Comparison of ENCODE assay signal across 18 cellular contexts in genomic region chr2:194343167-194343566, GRCh38.
DNase-seq lines count a peak whose midpoint lies in the region; ATAC-seq and TF ChIP-seq lines count a peak whose summit lies in the region.
"Had no signal": no experiment of that assay in that cellular context is flagged by ENCODE, and none has a peak within 500 bp of the region (broad histone marks: within the 10 kb centered on the region; RNA-seq: fewer than 3 reads in every experiment).

No MANE protein-coding gene starts in this region.

- ATAC-seq in HG03565 (IDR thresholded peaks at IDR 0.05; ENCODE audit: unreplicated experiment): no peak
- ATAC-seq: HCT116, K562, Panc1 had no signal

- H3K36me3 ChIP-seq in smooth muscle cell (ENCODE audit: low read depth): no peaks in the 10 kb centered on the region
- H3K36me3 ChIP-seq in OCI-LY7 (ENCODE audit: insufficient read depth, low read length): no peaks in the 10 kb centered on the region

- no peak overlapping the region for H3K4me2 ChIP-seq in smooth muscle cell
- H3K4me2 ChIP-seq in OCI-LY7 (ENCODE audit: low read length): no peak overlapping the region

- H3K9me3 ChIP-seq in smooth muscle cell (replicated peaks; ENCODE audit: low read depth) (no peaks in the 10 kb centered on the region), OCI-LY7 (ENCODE audit: low read length) (no peaks in the 10 kb centered on the region)

- H3K79me2 ChIP-seq in smooth muscle cell (ENCODE audit: low read depth) (no peaks in the 10 kb centered on the region), OCI-LY7 (ENCODE audit: insufficient read depth, low read depth, low read length) (no peaks in the 10 kb centered on the region)

- 78% methylated on average over 3 of the region's 3 CpGs for WGBS in smooth muscle cell (ENCODE audit: low lambda C conversion rate)

- H4K20me1 ChIP-seq in smooth muscle cell (ENCODE audit: low read depth) (no peaks in the 10 kb centered on the region), OCI-LY7 (ENCODE audit: insufficient read depth, low read length) (no peaks in the 10 kb centered on the region)

- TF ChIP-seq CTCF in epithelial cell of esophagus (IDR thresholded peaks at IDR 0.05; ENCODE audit: insufficient read depth, low read depth, low read length, missing control alignments) (no peak), smooth muscle cell (IDR thresholded peaks at IDR 0.05; ENCODE audit: borderline replicate concordance, insufficient read depth, poor library complexity, severe bottlenecking) (no peak), OCI-LY7 (conservative IDR thresholded peaks at IDR 0.05; ENCODE audit: low read length) (no peak)

- H3K4me3 ChIP-seq in epithelial cell of esophagus (ENCODE audit: low read length) (no peak overlapping the region), smooth muscle cell (no peak overlapping the region), OCI-LY7 (ENCODE audit: low read depth, low read length, poor library complexity, severe bottlenecking) (no peak overlapping the region)
- H3K4me3 ChIP-seq: K562, SK-N-MC had no signal

- H2AFZ ChIP-seq in smooth muscle cell (ENCODE audit: low read depth) (peak overlapping the region; percentile 64), OCI-LY7 (ENCODE audit: low read length) (no peak overlapping the region)

- POLR2A ChIA-PET in OCI-LY7 (lab: Charles Lee): interaction anchor here (0.6 to 1.0 kb wide), 2 partner anchors 64 to 556 kb away, joined by 3 read pairs; no protein-coding TSS in a partner anchor

- intact Hi-C loops in OCI-LY7 (cut with micrococcal nuclease; ENCODE audit: unreplicated experiment): no loop called here

- no peaks in the 10 kb centered on the region for H3K9me2 ChIP-seq in OCI-LY7 (ENCODE audit: insufficient read depth, low read length)

- no peaks in the 10 kb centered on the region for H3K4me1 ChIP-seq in smooth muscle cell (ENCODE audit: low read depth)
- H3K4me1 ChIP-seq in OCI-LY7 (ENCODE audit: insufficient read depth, low read length, poor library complexity, severe bottlenecking): no peaks in the 10 kb centered on the region

- CTCF ChIA-PET in OCI-LY7 (lab: Charles Lee; ENCODE audit: unreplicated experiment): no interaction called here

- DNase-seq in LHCN-M2 (ENCODE audit: low read depth) (peak; percentile 34), NCI-H2171 treated with DMSO at 0.1 percent for 48 hours (lab: John Stamatoyannopoulos, UW) (peak; percentile 94), epithelial cell of esophagus (ENCODE audit: low read depth) (peak; percentile 83), smooth muscle cell (lab: John Stamatoyannopoulos, UW; ENCODE audit: unreplicated experiment) (no peak), OCI-LY7 (ENCODE audit: low spot score) (no peak), NCI-H446 treated with DMSO at 0.1 percent for 48 hours (lab: John Stamatoyannopoulos, UW) (no peak)
- DNase-seq: ACHN, AML-193, COR-L47, DMS53, NCI-H146, NCI-H2081 treated with DMSO at 0.1 percent for 48 hours, Right ventricle myocardium superior had no signal

- H3K27ac ChIP-seq in smooth muscle cell (ENCODE audit: low read depth): no peak overlapping the region
- H3K27ac ChIP-seq in OCI-LY7 (ENCODE audit: low read depth, low read length, poor library complexity, severe bottlenecking): no peak overlapping the region
- H3K27ac ChIP-seq: SK-N-MC had no signal

- H3K9ac ChIP-seq in smooth muscle cell (ENCODE audit: low read depth): no peak overlapping the region

- BruUV-seq in OCI-LY7 (replicated peaks; lab: Mats Ljungman, UMichigan): no TSS peak

- no peaks in the 10 kb centered on the region for H3K27me3 ChIP-seq in smooth muscle cell (ENCODE audit: low read depth)

- no peaks in the 10 kb centered on the region for H3F3A ChIP-seq in smooth muscle cell (ENCODE audit: low read depth)

Comparison
In these comparisons a context has a peak if more than half of its experiments do, and no peak if none do; other contexts are left out.
1. DNase-seq: peak in LHCN-M2 (single experiment), NCI-H2171 treated with DMSO at 0.1 percent for 48 hours (single experiment) and epithelial cell of esophagus (single experiment); none in smooth muscle cell (single experiment), OCI-LY7 (single experiment) and NCI-H446 treated with DMSO at 0.1 percent for 48 hours (single experiment).